8 cellular contexts compared by ENCODE assay signal in genomic region chr9:88534456-88535225, GRCh38. TPM values are rescaled to one million over a fixed set of nuclear protein-coding genes. Genes with fewer than 3 reads are reported as not detected.
DNase-seq lines count a peak whose midpoint lies in the region; ATAC-seq and TF ChIP-seq lines count a peak whose summit lies in the region.

Gene NXNL2, plus strand, starts transcription at chr9:88535178. Its CDS starts 257 bp downstream, at chr9:88535435.

- DNase-seq in CD1c-positive myeloid dendritic cell (ENCODE audit: extremely low spot score), result peak; percentile 20
- DNase-seq in MM.1S, result no peak
- no peak for DNase-seq in activated T-helper 2 cell treated with anti-CD3 and anti-CD28 coated beads, Interferon-gamma antibody, Interleukin-2, Interleukin-4, amounts not matched to agents 10 μg/mL and 5 μg/mL and 100 μg/mL, durations not matched to agents 14 hours and 24 hours and 36 hours (ENCODE audit: low spot score)
- DNase-seq in foreskin fibroblast, result peak; percentile 74 to 94
- DNase-seq in T-helper 9 cell, result no peak

- ATAC-seq in GM21526 (IDR thresholded peaks at IDR 0.05; ENCODE audit: low FRiP score, unreplicated experiment), result no peak

- no peak for TF ChIP-seq CTCF in MM.1S (IDR thresholded peaks at IDR 0.05; ENCODE audit: low read length)
- TF ChIP-seq CTCF in foreskin fibroblast (IDR thresholded peaks at IDR 0.05; ENCODE audit: low read depth, low read length), result no peak
- no peak for TF ChIP-seq CTCF in neural cell (IDR thresholded peaks at IDR 0.05; ENCODE audit: poor library complexity, severe bottlenecking)

- no peaks in the 10 kb centered on the region for H3F3A ChIP-seq in MM.1S (ENCODE audit: insufficient read depth, low read length)
- H3F3A ChIP-seq in neural cell (ENCODE audit: insufficient read depth, low read length, poor library complexity, severe bottlenecking), result peaks cover 9% of the 10 kb centered on the region

- H3K4me1 Mint-ChIP-seq in activated T-helper 2 cell treated with anti-CD3 and anti-CD28 coated beads, Interferon-gamma antibody, Interleukin-2, Interleukin-4, amounts not matched to agents 10 μg/mL and 5 μg/mL and 100 μg/mL, durations not matched to agents 14 hours and 24 hours and 36 hours (ENCODE audit: low read depth), result no peaks in the 10 kb centered on the region

- H3K36me3 ChIP-seq in MM.1S (replicated peaks; ENCODE audit: insufficient read depth, low read length), result no peaks in the 10 kb centered on the region
- no peaks in the 10 kb centered on the region for H3K36me3 ChIP-seq in neural cell (ENCODE audit: insufficient read depth, low read length)
- H3K36me3 ChIP-seq in urinary bladder (ENCODE audit: insufficient read depth), result no peaks in the 10 kb centered on the region

- H3K27ac Mint-ChIP-seq in activated T-helper 2 cell treated with anti-CD3 and anti-CD28 coated beads, Interferon-gamma antibody, Interleukin-2, Interleukin-4, amounts not matched to agents 10 μg/mL and 5 μg/mL and 100 μg/mL, durations not matched to agents 14 hours and 24 hours and 36 hours, result no peak within 1 kb of the TSS

- WGBS in urinary bladder, result 2% methylated on average over 62 of the region's 62 CpGs

- H3K9ac ChIP-seq in MM.1S (ENCODE audit: low read length) (no peak within 1 kb of the TSS), neural cell (ENCODE audit: low read length) (peak within 1 kb of the TSS; percentile 38)

- H3K9me2 ChIP-seq in MM.1S (replicated peaks; ENCODE audit: insufficient read depth, low read length), result no peaks in the 10 kb centered on the region
- H3K9me2 ChIP-seq in neural cell (ENCODE audit: insufficient read depth, low read length), result no peaks in the 10 kb centered on the region

- H3K79me2 ChIP-seq in MM.1S (ENCODE audit: low read length) (no peaks in the 10 kb centered on the region), neural cell (replicated peaks; ENCODE audit: insufficient read depth, low read length) (no peaks in the 10 kb centered on the region)

- H4K20me1 ChIP-seq in MM.1S (ENCODE audit: insufficient read depth, low read length) (no peaks in the 10 kb centered on the region), neural cell (ENCODE audit: insufficient read depth) (no peaks in the 10 kb centered on the region)

- H3K4me3 ChIP-seq in MM.1S (ENCODE audit: low read length) (no peak within 1 kb of the TSS; the same call in 1 of the 2 replicates), foreskin fibroblast (ENCODE audit: low read depth in 1 of 2, low read length in 2 of 2) (peak within 1 kb of the TSS; percentile 74 to 85), neural cell (ENCODE audit: low read length) (peak within 1 kb of the TSS; percentile 71), urinary bladder (ENCODE audit: low read depth, low read length) (peak within 1 kb of the TSS; percentile 52)

- H3K4me1 ChIP-seq in MM.1S (ENCODE audit: low read length) (no peaks in the 10 kb centered on the region), urinary bladder (ENCODE audit: insufficient read depth) (no peaks in the 10 kb centered on the region)

- intact Hi-C loops in activated T-helper 2 cell treated with anti-CD3 and anti-CD28 coated beads, Interferon-gamma antibody, Interleukin-2, Interleukin-4, amounts not matched to agents 10 μg/mL and 5 μg/mL and 100 μg/mL, durations not matched to agents 14 hours and 24 hours and 36 hours (cut with micrococcal nuclease), result no loop called here

- H3K27ac ChIP-seq in MM.1S (ENCODE audit: low read length) (no peak within 1 kb of the TSS), neural cell (ENCODE audit: low read length) (no peak within 1 kb of the TSS), urinary bladder (ENCODE audit: low read depth) (peak within 1 kb of the TSS; percentile 45)

- no peak for TF ChIP-seq RAD21 in neural cell (conservative IDR thresholded peaks at IDR 0.05)

- H3K27me3 ChIP-seq in MM.1S (replicated peaks; ENCODE audit: insufficient read depth, low read length) (no peaks in the 10 kb centered on the region), neural cell (ENCODE audit: insufficient read depth, low read depth, low read length) (peaks cover 29% of the 10 kb centered on the region)

- TF ChIP-seq EP300 in neural cell (conservative IDR thresholded peaks at IDR 0.05; ENCODE audit: poor library complexity, severe bottlenecking), result no peak

- peaks cover 55% of the 10 kb centered on the region for H3K27me3 Mint-ChIP-seq in activated T-helper 2 cell treated with anti-CD3 and anti-CD28 coated beads, Interferon-gamma antibody, Interleukin-2, Interleukin-4, amounts not matched to agents 10 μg/mL and 5 μg/mL and 100 μg/mL, durations not matched to agents 14 hours and 24 hours and 36 hours (ENCODE audit: low read depth)

- H3K36me3 Mint-ChIP-seq in activated T-helper 2 cell treated with anti-CD3 and anti-CD28 coated beads, Interferon-gamma antibody, Interleukin-2, Interleukin-4, amounts not matched to agents 10 μg/mL and 5 μg/mL and 100 μg/mL, durations not matched to agents 14 hours and 24 hours and 36 hours (ENCODE audit: low read depth), result peaks cover 2% of the 10 kb centered on the region

- H3K9me3 ChIP-seq in MM.1S (replicated peaks; ENCODE audit: insufficient read depth, low read length), result no peaks in the 10 kb centered on the region
- H3K9me3 ChIP-seq in neural cell (ENCODE audit: low read length), result no peaks in the 10 kb centered on the region

- peak within 1 kb of the TSS; percentile 2 for H3K4me3 Mint-ChIP-seq in activated T-helper 2 cell treated with anti-CD3 and anti-CD28 coated beads, Interferon-gamma antibody, Interleukin-2, Interleukin-4, amounts not matched to agents 10 μg/mL and 5 μg/mL and 100 μg/mL, durations not matched to agents 14 hours and 24 hours and 36 hours (ENCODE audit: low read depth)

- H2AFZ ChIP-seq in MM.1S (ENCODE audit: low read length) (no peak within 1 kb of the TSS), neural cell (ENCODE audit: low read depth, low read length) (no peak within 1 kb of the TSS)

- H3K9me3 Mint-ChIP-seq in activated T-helper 2 cell treated with anti-CD3 and anti-CD28 coated beads, Interferon-gamma antibody, Interleukin-2, Interleukin-4, amounts not matched to agents 10 μg/mL and 5 μg/mL and 100 μg/mL, durations not matched to agents 14 hours and 24 hours and 36 hours, result no peaks in the 10 kb centered on the region

- peak within 1 kb of the TSS; percentile 54 for H3K4me2 ChIP-seq in MM.1S (ENCODE audit: low read depth, low read length)
- H3K4me2 ChIP-seq in neural cell (ENCODE audit: low read length), result peak within 1 kb of the TSS; percentile 25

TF ChIP-seq in neural cell, 6 proteins besides CTCF, POLR2A, EP300 and RAD21:
- TF ChIP-seq POLR2AphosphoS5 (IDR thresholded peaks at IDR 0.05) (no peak), SMC3 (conservative IDR thresholded peaks at IDR 0.05; ENCODE audit: poor library complexity) (no peak), EZH2 (IDR thresholded peaks at IDR 0.05; ENCODE audit: borderline replicate concordance, insufficient read depth, low read length, poor library complexity, severe bottlenecking) (no peak), REST (IDR thresholded peaks at IDR 0.05; ENCODE audit: borderline replicate concordance) (no peak), MXI1 (conservative IDR thresholded peaks at IDR 0.05; ENCODE audit: poor library complexity, severe bottlenecking) (no peak), TAF1 (IDR thresholded peaks at IDR 0.05; ENCODE audit: low read depth) (no peak)

RNA-seq across cellular contexts. Expression of gene NXNL2, which starts in this region (rescaled TPM):
- total RNA-seq in activated T-helper 2 cell treated with anti-CD3 and anti-CD28 coated beads, Interferon-gamma antibody, Interleukin-2, Interleukin-4, amounts not matched to agents 10 μg/mL and 5 μg/mL and 100 μg/mL, durations not matched to agents 14 hours and 24 hours and 36 hours, result not detected in 2 replicates
- polyA plus RNA-seq in neural cell (0.51 and 1.0 TPM in 2 replicates), urinary bladder (0.85 TPM)
- polyA minus RNA-seq in neural cell, result 0.81 TPM in 1 of 2 replicates, not detected in the other
- 1.9 TPM for total RNA-seq in urinary bladder

Comparison
In these comparisons a context has a peak if more than half of its experiments do, and no peak if none do; other contexts are left out.
1. DNase-seq: peak in CD1c-positive myeloid dendritic cell (single experiment) and foreskin fibroblast (2 of 2); none in MM.1S (single experiment), activated T-helper 2 cell treated with anti-CD3 and anti-CD28 coated beads, Interferon-gamma antibody, Interleukin-2, Interleukin-4, amounts not matched to agents 10 μg/mL and 5 μg/mL and 100 μg/mL, durations not matched to agents 14 hours and 24 hours and 36 hours (single experiment) and T-helper 9 cell (single experiment).